ENCODE assay signal across 9 cellular contexts in genomic region chr6:158789115-158789917, GRCh38. TPM values are rescaled to one million over a fixed set of nuclear protein-coding genes. Genes with fewer than 3 reads are reported as not detected.
DNase-seq lines count a peak whose midpoint lies in the region; ATAC-seq, FAIRE-seq and TF ChIP-seq lines count a peak whose summit lies in the region.
"Had no signal": no experiment of that assay in that cellular context is flagged by ENCODE, and none has a peak within 500 bp of the region (broad histone marks: within the 10 kb centered on the region; RNA-seq: fewer than 3 reads in every experiment).

No MANE protein-coding gene starts in this region.

- H3K36me3 ChIP-seq in naive thymus-derived CD4-positive, alpha-beta T cell (ENCODE audit: control insufficient read depth in 2 of 3, insufficient read depth in 3 of 3, low read length in 3 of 3): peaks cover 19 to 38% (median 22%) of the 10 kb centered on the region in 3 experiments

- peak overlapping the region; percentile 64 for H3K4me3 Mint-ChIP-seq in activated CD8-positive, alpha-beta memory T cell treated with anti-CD3 and anti-CD28 coated beads, Interleukin-2, amount 10 ng/mL, durations not matched to agents 7 days and 5 days
- peak overlapping the region; percentile 66 to 88 (median 82) for H3K4me3 Mint-ChIP-seq in naive thymus-derived CD4-positive, alpha-beta T cell

- H3K9me3 Mint-ChIP-seq in activated CD8-positive, alpha-beta memory T cell treated with anti-CD3 and anti-CD28 coated beads, Interleukin-2, amount 10 ng/mL, durations not matched to agents 7 days and 5 days (ENCODE audit: low read depth): no peaks in the 10 kb centered on the region
- no peaks in the 10 kb centered on the region for H3K9me3 Mint-ChIP-seq in naive thymus-derived CD4-positive, alpha-beta T cell

- no peak for FAIRE-seq in H54 (lab: Jason Lieb, UNC)
- FAIRE-seq: kidney had no signal

- DNase-seq in GM13977 (ENCODE audit: low spot score): peak; percentile 47
- peak; percentile 87 for DNase-seq in activated CD8-positive, alpha-beta memory T cell treated with anti-CD3 and anti-CD28 coated beads, Interleukin-2, amount 10 ng/mL, durations not matched to agents 7 days and 5 days
- DNase-seq in naive thymus-derived CD4-positive, alpha-beta T cell: peak in 8 of 9 donors; percentile 45 to 82 (median 76)
- no peak for DNase-seq in NCI-H1092 (lab: John Stamatoyannopoulos, UW)
- no peak for DNase-seq in anterior cingulate cortex (lab: John Stamatoyannopoulos, UW)
- DNase-seq in H54 (ENCODE audit: insufficient read length, low spot score): no peak
- DNase-seq: kidney had no signal

- H3K9me3 ChIP-seq in naive thymus-derived CD4-positive, alpha-beta T cell (ENCODE audit: control insufficient read depth in 2 of 3, low read length in 3 of 3): no peaks in the 10 kb centered on the region

- intact Hi-C loops in naive thymus-derived CD4-positive, alpha-beta T cell (cut with micrococcal nuclease): loop anchor here (1.0 to 2.0 kb wide), 9 partner anchors 15 to 183 kb away; no protein-coding TSS in a partner anchor

- CTCF ChIA-PET in activated CD8-positive, alpha-beta memory T cell treated with anti-CD3 and anti-CD28 coated beads, Interleukin-2, amount 10 ng/mL, durations not matched to agents 7 days and 5 days (lab: Charles Lee): interaction anchor here (0.7 to 3.7 kb wide), 24 partner anchors 9 to 575 kb away, joined by 3 to 37 read pairs (median 4); partner anchors contain the start of genes EZR and RSPH3
- CTCF ChIA-PET in naive thymus-derived CD4-positive, alpha-beta T cell (lab: Charles Lee): interaction anchor here (0.6 to 1.8 kb wide), 17 partner anchors 8 to 438 kb away, joined by 3 to 10 read pairs (median 4); no protein-coding TSS in a partner anchor

- TF ChIP-seq CTCF in GM13977 (IDR thresholded peaks at IDR 0.05; ENCODE audit: extremely low read depth, insufficient read depth, missing control alignments): no peak

- peaks cover 42% of the 10 kb centered on the region for H3K36me3 Mint-ChIP-seq in activated CD8-positive, alpha-beta memory T cell treated with anti-CD3 and anti-CD28 coated beads, Interleukin-2, amount 10 ng/mL, durations not matched to agents 7 days and 5 days
- H3K36me3 Mint-ChIP-seq in naive thymus-derived CD4-positive, alpha-beta T cell: peaks cover 3 to 37% (median 24%) of the 10 kb centered on the region in 5 donors

- H3K27ac ChIP-seq in naive thymus-derived CD4-positive, alpha-beta T cell (ENCODE audit: low read depth, low read length): peak overlapping the region; percentile 72

- peak overlapping the region; percentile 93 for H3K27ac Mint-ChIP-seq in activated CD8-positive, alpha-beta memory T cell treated with anti-CD3 and anti-CD28 coated beads, Interleukin-2, amount 10 ng/mL, durations not matched to agents 7 days and 5 days
- H3K27ac Mint-ChIP-seq in naive thymus-derived CD4-positive, alpha-beta T cell: peak overlapping the region; percentile 87 to 99 (median 98)

- H3K4me1 ChIP-seq in naive thymus-derived CD4-positive, alpha-beta T cell (ENCODE audit: control insufficient read depth in 2 of 2, insufficient read depth in 2 of 2, low read length in 2 of 2): peaks cover 16 to 45% of the 10 kb centered on the region in 2 donors

- ATAC-seq in HG02759 (IDR thresholded peaks at IDR 0.05; ENCODE audit: unreplicated experiment): peak; percentile 39
- peak; percentile 97 for ATAC-seq in activated CD8-positive, alpha-beta memory T cell treated with anti-CD3 and anti-CD28 coated beads, Interleukin-2, amount 10 ng/mL, durations not matched to agents 7 days and 5 days
- peak; percentile 89 for ATAC-seq in naive thymus-derived CD4-positive, alpha-beta T cell
- ATAC-seq in HG03442 (IDR thresholded peaks at IDR 0.05; ENCODE audit: unreplicated experiment): no peak

- TF ChIP-seq POLR2A in H54 (IDR thresholded peaks at IDR 0.05; ENCODE audit: low read depth, low read length): no peak

- in situ Hi-C loops in GM13977 (cut with MboI; ENCODE audit: low pct_unique_long_range_greater_than_20kb, low sequenced_read_pairs, unreplicated experiment): no loop called here

- H3K27me3 ChIP-seq in naive thymus-derived CD4-positive, alpha-beta T cell (ENCODE audit: control insufficient read depth in 2 of 2, insufficient read depth in 2 of 2, low read length in 2 of 2): no peaks in the 10 kb centered on the region

- peaks cover 65% of the 10 kb centered on the region for H3K4me1 Mint-ChIP-seq in activated CD8-positive, alpha-beta memory T cell treated with anti-CD3 and anti-CD28 coated beads, Interleukin-2, amount 10 ng/mL, durations not matched to agents 7 days and 5 days
- peaks cover 35 to 66% (median 60%) of the 10 kb centered on the region in 7 donors for H3K4me1 Mint-ChIP-seq in naive thymus-derived CD4-positive, alpha-beta T cell

- peak overlapping the region; percentile 29 for H3K4me3 ChIP-seq in naive thymus-derived CD4-positive, alpha-beta T cell (ENCODE audit: low read length)

- no peaks in the 10 kb centered on the region for H3K27me3 Mint-ChIP-seq in activated CD8-positive, alpha-beta memory T cell treated with anti-CD3 and anti-CD28 coated beads, Interleukin-2, amount 10 ng/mL, durations not matched to agents 7 days and 5 days
- H3K27me3 Mint-ChIP-seq in naive thymus-derived CD4-positive, alpha-beta T cell: no peaks in the 10 kb centered on the region

- POLR2A ChIA-PET in naive thymus-derived CD4-positive, alpha-beta T cell (lab: Charles Lee): interaction anchor here (0.7 to 2.2 kb wide), 21 partner anchors 9 to 1665 kb away, joined by 3 to 31 read pairs (median 4); partner anchors contain the start of genes EZR and RSPH3

RNA-seq across cellular contexts. Expression of gene EZR, which starts 29.9 kb away (rescaled TPM):
- total RNA-seq in activated CD8-positive, alpha-beta memory T cell treated with anti-CD3 and anti-CD28 coated beads, Interleukin-2, amount 10 ng/mL, durations not matched to agents 7 days and 5 days: 100 to 1,000 TPM; 187 to 214 TPM
- 100 to 1,000 TPM; 132 to 201 (median 163) TPM for total RNA-seq in naive thymus-derived CD4-positive, alpha-beta T cell
- 100 to 1,000 TPM; 115 to 140 TPM for polyA plus RNA-seq in naive thymus-derived CD4-positive, alpha-beta T cell

Comparison
In these comparisons a context has a peak if more than half of its experiments do, and no peak if none do; other contexts are left out.
1. DNase-seq: peak in GM13977 (single experiment), activated CD8-positive, alpha-beta memory T cell treated with anti-CD3 and anti-CD28 coated beads, Interleukin-2, amount 10 ng/mL, durations not matched to agents 7 days and 5 days (single experiment) and naive thymus-derived CD4-positive, alpha-beta T cell (8 of 9); none in NCI-H1092 (single experiment), anterior cingulate cortex (0 of 58) and H54 (single experiment).